8 cellular contexts compared by ENCODE assay signal in genomic region chr12:108701779-108702435, GRCh38. TPM values are rescaled to one million over a fixed set of nuclear protein-coding genes. Genes with fewer than 3 reads are reported as not detected.
DNase-seq lines count a peak whose midpoint lies in the region; ATAC-seq and TF ChIP-seq lines count a peak whose summit lies in the region.

No MANE protein-coding gene starts in this region.

- no peaks in the 10 kb centered on the region for H3K9me3 Mint-ChIP-seq in CD14-positive monocyte
- no peaks in the 10 kb centered on the region for H3K9me3 Mint-ChIP-seq in naive thymus-derived CD8-positive, alpha-beta T cell

- no peak for TF ChIP-seq CTCF in CD14-positive monocyte (IDR thresholded peaks at IDR 0.05)
- TF ChIP-seq CTCF in Peyer's patch (IDR thresholded peaks at IDR 0.05), result no peak
- TF ChIP-seq CTCF in ovary (IDR thresholded peaks at IDR 0.05), result no peak

- 9 to 22% (median 12%) methylated on average over 5 of the region's 5 CpGs for WGBS in ovary, 3 donors

- no peak overlapping the region for H3K4me3 Mint-ChIP-seq in CD14-positive monocyte
- no peak overlapping the region for H3K4me3 Mint-ChIP-seq in naive thymus-derived CD8-positive, alpha-beta T cell

- peaks cover 0 to 19% (median 3%) of the 10 kb centered on the region in 4 donors for H3K4me1 ChIP-seq in Peyer's patch
- H3K4me1 ChIP-seq in ovary (ENCODE audit: insufficient read depth), result peaks cover 22% of the 10 kb centered on the region

- POLR2A ChIA-PET in naive thymus-derived CD8-positive, alpha-beta T cell (lab: Charles Lee), result interaction anchor here (0.6 kb wide), 1 partner anchor 10 kb away, joined by 4 read pairs; no protein-coding TSS in a partner anchor

- TF ChIP-seq EP300 in ovary (IDR thresholded peaks at IDR 0.05), result no peak

- ATAC-seq in esophagus mucosa, result peak; percentile 80
- ATAC-seq in GM21367 (IDR thresholded peaks at IDR 0.05; ENCODE audit: unreplicated experiment), result no peak
- no peak for ATAC-seq in naive thymus-derived CD8-positive, alpha-beta T cell

- H3K27ac Mint-ChIP-seq in CD14-positive monocyte, result peak overlapping the region; percentile 30 to 89 (median 71)
- H3K27ac Mint-ChIP-seq in naive thymus-derived CD8-positive, alpha-beta T cell, result no peak overlapping the region

- H3K4me3 ChIP-seq in Peyer's patch, result no peak overlapping the region
- H3K4me3 ChIP-seq in ovary, result no peak overlapping the region

- TF ChIP-seq POLR2A in Peyer's patch (IDR thresholded peaks at IDR 0.05), result no peak
- TF ChIP-seq POLR2A in ovary (IDR thresholded peaks at IDR 0.05), result no peak

- H3K9me3 ChIP-seq in Peyer's patch (no peaks in the 10 kb centered on the region), ovary (no peaks in the 10 kb centered on the region)

- H3K27ac ChIP-seq in Peyer's patch (peak overlapping the region in 3 of 4 donors; percentile 19 to 58 (median 56)), ovary (peak overlapping the region; percentile 57 to 71)

- DNase-seq in CD14-positive monocyte (ENCODE audit: low spot score) (no peak), Peyer's patch (no peak), ovary (no peak), NCI-H774 (lab: John Stamatoyannopoulos, UW) (no peak), medulla oblongata (ENCODE audit: extremely low spot score) (no peak)
- DNase-seq in naive thymus-derived CD8-positive, alpha-beta T cell, result no peak

- peaks cover 49% of the 10 kb centered on the region for H3K4me1 Mint-ChIP-seq in CD14-positive monocyte
- peaks cover 0 to 15% (median 7%) of the 10 kb centered on the region in 4 donors for H3K4me1 Mint-ChIP-seq in naive thymus-derived CD8-positive, alpha-beta T cell

- H3K27me3 ChIP-seq in Peyer's patch (no peaks in the 10 kb centered on the region), ovary (no peaks in the 10 kb centered on the region)

- intact Hi-C loops in CD14-positive monocyte (cut with micrococcal nuclease) (loop anchor here in 1 of 2 donors (5.0 kb wide), 1 partner anchor 35 kb away; no protein-coding TSS in a partner anchor), ovary (cut with DNase I) (no loop called here)

- H3K36me3 ChIP-seq in Peyer's patch (peaks cover 0 to 29% (median 0%) of the 10 kb centered on the region in 3 donors), ovary (no peaks in the 10 kb centered on the region)

- peaks cover 0 to 2% (median 0%) of the 10 kb centered on the region in 3 donors for H3K27me3 Mint-ChIP-seq in CD14-positive monocyte (ENCODE audit: low read depth in 3 of 3)
- no peaks in the 10 kb centered on the region for H3K27me3 Mint-ChIP-seq in naive thymus-derived CD8-positive, alpha-beta T cell

- H3K36me3 Mint-ChIP-seq in CD14-positive monocyte, result peaks cover 79 to 82% of the 10 kb centered on the region in 2 donors
- H3K36me3 Mint-ChIP-seq in naive thymus-derived CD8-positive, alpha-beta T cell, result peaks cover 0 to 8% (median 8%) of the 10 kb centered on the region in 3 donors

RNA-seq across cellular contexts. Expression of gene CORO1C, which starts 29.4 kb away (rescaled TPM):
- polyA plus RNA-seq in CD14-positive monocyte, result 100 to 1,000 TPM; 229 to 285 TPM
- 100 to 1,000 TPM in 1 of 4 donors, 10 to 100 TPM in 3; 76.3 to 144 (median 87.4) TPM for total RNA-seq in Peyer's patch
- 107 TPM for total RNA-seq in esophagus mucosa
- total RNA-seq in ovary, result 100 to 1,000 TPM in 5 of 7 donors, 10 to 100 TPM in 2; 58.7 to 143 (median 113) TPM
- polyA plus RNA-seq in ovary, result 100 to 1,000 TPM in 1 of 2 donors, 10 to 100 TPM in 1; 35.1 to 122 TPM
- total RNA-seq in naive thymus-derived CD8-positive, alpha-beta T cell, result 10 to 100 TPM in 1 of 2 experiments, 1 to 10 TPM in 1; 5.5 to 10.3 TPM
- 10 to 100 TPM in 1 of 3 donors, 1 to 10 TPM in 2; 5.0 to 13.1 (median 6.5) TPM for polyA plus RNA-seq in naive thymus-derived CD8-positive, alpha-beta T cell

Comparison
In these comparisons a context has a peak if more than half of its experiments do, and no peak if none do; other contexts are left out.
1. H3K27ac Mint-ChIP-seq: peak in CD14-positive monocyte (7 of 7); none in naive thymus-derived CD8-positive, alpha-beta T cell (0 of 10).